In the genomic region with DNA sequence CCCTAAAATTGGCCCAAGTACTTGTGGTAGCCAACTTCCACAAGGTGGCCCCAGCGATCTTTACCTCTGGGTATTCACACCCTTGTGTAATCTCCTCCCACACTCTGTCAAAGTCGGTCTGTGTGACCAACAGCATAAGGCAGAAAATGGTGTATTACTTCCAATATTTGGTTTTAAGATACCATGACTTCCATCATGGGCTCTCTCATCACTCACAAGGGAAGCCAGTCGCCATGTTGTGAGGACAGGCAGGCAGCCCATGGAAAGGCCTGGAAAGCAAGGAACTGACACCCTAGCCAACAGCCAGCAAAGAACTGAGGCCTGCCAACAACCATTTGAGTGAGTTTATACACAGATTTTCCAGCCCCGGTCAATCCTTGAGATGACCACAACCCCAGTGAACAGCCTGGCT, we compare ENCODE assay signal across 8 cellular contexts.
A peak's percentile ranks its signal among the peaks of the same experiment; 100 is the strongest.
DNase-seq lines count a peak whose midpoint lies in the region; TF ChIP-seq lines count a peak whose summit lies in the region.

No MANE protein-coding gene starts in this region.

- H3K79me2 ChIP-seq in H9 (ENCODE audit: insufficient read depth, low read length) = no peaks in the 10 kb centered on the region
- H3K79me2 ChIP-seq in Loucy (ENCODE audit: insufficient read depth, low read length) = no peaks in the 10 kb centered on the region

- H3K4ac ChIP-seq in H9 (ENCODE audit: low read depth, low read length) = no peak overlapping the region

- no peaks in the 10 kb centered on the region for H3K9me3 ChIP-seq in H9 (ENCODE audit: control insufficient read depth, low read depth, low read length)
- H3K9me3 ChIP-seq in Loucy (ENCODE audit: insufficient read depth, low read depth, low read length) = no peaks in the 10 kb centered on the region
- no peaks in the 10 kb centered on the region for H3K9me3 ChIP-seq in SJCRH30 (replicated peaks)

- H4K5ac ChIP-seq in H9 (ENCODE audit: insufficient read length, low read depth, low read length) = no peak overlapping the region

- no peak overlapping the region for H2AK5ac ChIP-seq in H9 (ENCODE audit: insufficient read length, low read length)

- no CpG with 5 or more reads among the region's 4 CpGs for WGBS in H9 (ENCODE audit: extremely low coverage, insufficient read length, low lambda C conversion rate)

- no peak overlapping the region for H3K4me2 ChIP-seq in H9 (ENCODE audit: insufficient read depth, insufficient read length, low read length)
- no peak overlapping the region for H3K4me2 ChIP-seq in Loucy (ENCODE audit: low read depth, low read length, poor library complexity, severe bottlenecking)

- no peaks in the 10 kb centered on the region for H3K23me2 ChIP-seq in H9 (ENCODE audit: insufficient read length, low read depth, low read length, poor library complexity, severe bottlenecking)

- no peak overlapping the region for H2BK120ac ChIP-seq in H9 (ENCODE audit: low read depth, low read length, poor library complexity, severe bottlenecking)

- H3K9ac ChIP-seq in H9 (ENCODE audit: extremely low read depth, insufficient read length, low read length) (no peak overlapping the region), Loucy (ENCODE audit: low read depth, low read length, poor library complexity, severe bottlenecking) (no peak overlapping the region)

- H3K56ac ChIP-seq in H9 (ENCODE audit: insufficient read length, low read depth, low read length) = no peak overlapping the region

- no peak overlapping the region for H2BK20ac ChIP-seq in H9 (ENCODE audit: low read depth, low read length, poor library complexity, severe bottlenecking)

- peaks cover 8 to 14% of the 10 kb centered on the region in 2 experiments; a peak in 3 of 4 replicates for H3K4me1 Mint-ChIP-seq in H9
- peaks cover 47% of the 10 kb centered on the region for H3K4me1 Mint-ChIP-seq in progenitor cell of endocrine pancreas (ENCODE audit: low read depth)

- H2BK5ac ChIP-seq in H9 (ENCODE audit: insufficient read length, low read length) = no peak overlapping the region

- H3K18ac ChIP-seq in H9 (ENCODE audit: insufficient read length, low read depth, low read length) = no peak overlapping the region

- H3K4me3 ChIP-seq in GM06990 (replicated peaks; ENCODE audit: low read depth, low read length) (no peak overlapping the region), Loucy (ENCODE audit: low read length, poor library complexity, severe bottlenecking) (no peak overlapping the region), SJCRH30 (no peak overlapping the region)

- no peaks in the 10 kb centered on the region for H3K9me2 ChIP-seq in Loucy (replicated peaks; ENCODE audit: low read depth, low read length)

- no peaks in the 10 kb centered on the region for H3K79me1 ChIP-seq in H9 (ENCODE audit: insufficient read depth, low read depth, low read length, poor library complexity, severe bottlenecking)

- H2AFZ ChIP-seq in H9 (ENCODE audit: low read length) = no peak overlapping the region
- peak overlapping the region; percentile 50 for H2AFZ ChIP-seq in Loucy (ENCODE audit: low read length)

- no peak overlapping the region for H2BK15ac ChIP-seq in H9 (ENCODE audit: low read depth, low read length)

- H3K27me3 Mint-ChIP-seq in H9 (ENCODE audit: low read depth) = no peaks in the 10 kb centered on the region
- no peaks in the 10 kb centered on the region for H3K27me3 Mint-ChIP-seq in progenitor cell of endocrine pancreas

- no peak overlapping the region for H3K23ac ChIP-seq in H9 (ENCODE audit: insufficient read length, low read depth, low read length)

- DNase-seq in GM06990 (ENCODE audit: extremely low read depth, insufficient read length) (peak; percentile 62), H9 (peak; percentile 74), SJCRH30 (peak; percentile 78 to 83), globus pallidus (ENCODE audit: low spot score) (peak; percentile 79), progenitor cell of endocrine pancreas (ENCODE audit: low spot score, unreplicated experiment) (peak; percentile 41), occipital lobe (lab: John Stamatoyannopoulos, UW) (no peak)
- peak in 3 of 4 experiments; percentile 18 to 60 (median 19) for DNase-seq in activated naive CD4-positive, alpha-beta T cell (lab: John Stamatoyannopoulos, UW)

- no peaks in the 10 kb centered on the region; the same call in 1 of the 2 replicates for H3K27me3 ChIP-seq in GM06990 (replicated peaks; ENCODE audit: control insufficient read depth, insufficient read depth, low read length)
- H3K27me3 ChIP-seq in H9 (ENCODE audit: insufficient read depth, low read length) = no peaks in the 10 kb centered on the region
- H3K27me3 ChIP-seq in Loucy (ENCODE audit: insufficient read depth, low read length, poor library complexity, severe bottlenecking) = no peaks in the 10 kb centered on the region
- no peaks in the 10 kb centered on the region for H3K27me3 ChIP-seq in SJCRH30

- H4K20me1 ChIP-seq in H9 (ENCODE audit: control insufficient read depth, insufficient read depth, insufficient read length) = no peaks in the 10 kb centered on the region
- H4K20me1 ChIP-seq in Loucy (ENCODE audit: insufficient read depth, low read length, poor library complexity, severe bottlenecking) = no peaks in the 10 kb centered on the region

- H3K9me3 Mint-ChIP-seq in H9 (no peaks in the 10 kb centered on the region), progenitor cell of endocrine pancreas (ENCODE audit: low read depth) (no peaks in the 10 kb centered on the region)

- no peaks in the 10 kb centered on the region for H3K4me1 ChIP-seq in H9 (ENCODE audit: insufficient read depth, low read length)
- no peaks in the 10 kb centered on the region for H3K4me1 ChIP-seq in Loucy (ENCODE audit: insufficient read depth, low read length, poor library complexity, severe bottlenecking)
- H3K4me1 ChIP-seq in SJCRH30 = no peaks in the 10 kb centered on the region; the same call in 1 of the 2 replicates

- H3K27ac ChIP-seq in H9 (ENCODE audit: insufficient read length, low read depth, low read length) (no peak overlapping the region), SJCRH30 (no peak overlapping the region)

- no peak overlapping the region for H3T11ph ChIP-seq in H9 (ENCODE audit: low read length)

- H3K27ac Mint-ChIP-seq in H9 (no peak overlapping the region), progenitor cell of endocrine pancreas (peak overlapping the region; percentile 87)

- H3K14ac ChIP-seq in H9 (ENCODE audit: insufficient read depth, low read length) = no peak overlapping the region

- H2BK12ac ChIP-seq in H9 (ENCODE audit: insufficient read length, low read depth, low read length) = no peak overlapping the region

- H3K36me3 Mint-ChIP-seq in H9 (ENCODE audit: insufficient read depth in 1 of 3, low read depth in 3 of 3) (no peaks in the 10 kb centered on the region), progenitor cell of endocrine pancreas (ENCODE audit: insufficient read depth) (peaks cover 5% of the 10 kb centered on the region)

- no peak overlapping the region for H3K4me3 Mint-ChIP-seq in H9
- peak overlapping the region; percentile 68 for H3K4me3 Mint-ChIP-seq in progenitor cell of endocrine pancreas (ENCODE audit: low read depth)

- H4K8ac ChIP-seq in H9 (replicated peaks; ENCODE audit: insufficient read length, low read depth, low read length) = no peak overlapping the region

- H3K36me3 ChIP-seq in GM06990 (ENCODE audit: control insufficient read depth, insufficient read depth, low read length) (no peaks in the 10 kb centered on the region), Loucy (ENCODE audit: insufficient read depth, low read length) (no peaks in the 10 kb centered on the region), SJCRH30 (no peaks in the 10 kb centered on the region)

- H3F3A ChIP-seq in Loucy (ENCODE audit: low read depth) = no peaks in the 10 kb centered on the region

- peak; percentile 87 for TF ChIP-seq CTCF in GM06990 (IDR thresholded peaks at IDR 0.05; ENCODE audit: insufficient read depth, low read length, poor library complexity, severe bottlenecking)
- TF ChIP-seq CTCF in H9 (conservative IDR thresholded peaks at IDR 0.05) = peak; percentile 85
- peak; percentile 91 for TF ChIP-seq CTCF in Loucy (conservative IDR thresholded peaks at IDR 0.05; ENCODE audit: low read length)
- TF ChIP-seq CTCF in progenitor cell of endocrine pancreas (IDR thresholded peaks at IDR 0.05; ENCODE audit: unreplicated experiment) = peak; percentile 75

- no peak overlapping the region for H4K91ac ChIP-seq in H9 (ENCODE audit: insufficient read length, low read depth, low read length)
